Comparison of ENCODE assay signal across 1 cellular context in genomic region chr1:23539698-23540266, GRCh38.
TF ChIP-seq lines count a peak whose summit lies in the region.

No MANE protein-coding gene starts in this region.

TF ChIP-seq in endothelial cell of umbilical vein, 7 proteins besides CTCF, POLR2A, EP300 and RAD21:
- TF ChIP-seq POLR2AphosphoS5 (IDR thresholded peaks at IDR 0.05; ENCODE audit: insufficient read depth, low read depth, low read length) (no peak), MAX (IDR thresholded peaks at IDR 0.05; ENCODE audit: insufficient read depth, insufficient read length) (no peak), MYC (IDR thresholded peaks at IDR 0.05; ENCODE audit: low read depth, low read length) (no peak), GATA2 (IDR thresholded peaks at IDR 0.05; ENCODE audit: insufficient read depth, insufficient read length, low read depth, low read length) (peak; percentile 99)
